ENCODE assay signal across 20 cellular contexts in genomic region chr1:206885341-206886060, GRCh38. TPM values are rescaled to one million over a fixed set of nuclear protein-coding genes. Genes with fewer than 3 reads are reported as not detected.
A peak's percentile ranks its signal among the peaks of the same experiment; 100 is the strongest.
DNase-seq lines count a peak whose midpoint lies in the region; ATAC-seq and TF ChIP-seq lines count a peak whose summit lies in the region.
"Had no signal": no experiment of that assay in that cellular context is flagged by ENCODE, and none has a peak within 500 bp of the region (broad histone marks: within the 10 kb centered on the region; RNA-seq: fewer than 3 reads in every experiment).

No MANE protein-coding gene starts in this region.

- no peak overlapping the region for H3K4me3 Mint-ChIP-seq in T-helper 17 cell
- no peak overlapping the region for H3K4me3 Mint-ChIP-seq in nephron progenitor cell
- H3K4me3 Mint-ChIP-seq: IgD-negative memory B cell had no signal

- no peaks in the 10 kb centered on the region for H3K9me3 ChIP-seq in T-helper 17 cell (ENCODE audit: control insufficient read depth, low read length, poor library complexity, severe bottlenecking)
- H3K9me3 ChIP-seq in aorta (ENCODE audit: control insufficient read depth, low read length), result peaks cover 1% of the 10 kb centered on the region

- peak; percentile 24 for DNase-seq in DMS79 (lab: John Stamatoyannopoulos, UW)
- no peak for DNase-seq in T-helper 17 cell
- DNase-seq in epithelial cell of prostate (ENCODE audit: low read depth, low spot score), result peak; percentile 53
- DNase-seq in nephron progenitor cell, result no peak
- DNase-seq in activated T-cell treated with anti-CD3 and anti-CD28 coated beads, Interleukin-2, amount 50 U/mL, for 1 hour, result no peak
- DNase-seq in HT-29 (ENCODE audit: low spot score), result no peak
- no peak for DNase-seq in aorta
- DNase-seq: GF-D8, Kasumi-1, NCI-H187, NCI-H2171 treated with DMSO at 0.1 percent for 48 hours, NCI-H510A, NCI-H82, PC-9 had no signal

- peaks cover 27% of the 10 kb centered on the region for H3K27me3 Mint-ChIP-seq in T-helper 17 cell
- no peaks in the 10 kb centered on the region for H3K27me3 Mint-ChIP-seq in nephron progenitor cell (ENCODE audit: low read depth, poor library complexity)

- H3K36me3 Mint-ChIP-seq in T-helper 17 cell (ENCODE audit: low read depth), result peaks cover 3% of the 10 kb centered on the region
- H3K36me3 Mint-ChIP-seq in nephron progenitor cell (ENCODE audit: low read depth), result no peaks in the 10 kb centered on the region

- H3K27me3 ChIP-seq in aorta (ENCODE audit: control insufficient read depth in 1 of 2, insufficient read depth in 2 of 2, low read length in 1 of 2), result no peaks in the 10 kb centered on the region

- no peaks in the 10 kb centered on the region for H3K4me1 ChIP-seq in aorta (ENCODE audit: control insufficient read depth in 1 of 2, insufficient read depth in 2 of 2, low read length in 2 of 2)

- intact Hi-C loops in aorta (cut with DNase I), result no loop called here

- H3K4me3 ChIP-seq in aorta (ENCODE audit: low read length in 2 of 2), result no peak overlapping the region
- H3K4me3 ChIP-seq: BLaER1 treated with 17β-estradiol and CSF1 and Interleukin-3, amounts not matched to agents 10 nM and 100 nM; PC-9 had no signal

- TF ChIP-seq CTCF in nephron progenitor cell (IDR thresholded peaks at IDR 0.05), result no peak

- no peaks in the 10 kb centered on the region for H3K36me3 ChIP-seq in aorta (ENCODE audit: control insufficient read depth in 1 of 2, insufficient read depth in 2 of 2, low read length in 1 of 2)
- H3K36me3 ChIP-seq: BLaER1 treated with 17β-estradiol and CSF1 and Interleukin-3, amounts not matched to agents 10 nM and 100 nM had no signal

- H3K4me1 Mint-ChIP-seq in T-helper 17 cell (peaks cover 6% of the 10 kb centered on the region), nephron progenitor cell (peaks cover 43% of the 10 kb centered on the region)

- ATAC-seq in T-helper 17 cell, result no peak
- no peak for ATAC-seq in GM18861 (IDR thresholded peaks at IDR 0.05; ENCODE audit: unreplicated experiment)
- no peak for ATAC-seq in aorta (ENCODE audit: low FRiP score)

- H3K27ac Mint-ChIP-seq in T-helper 17 cell (peak overlapping the region; percentile 68), nephron progenitor cell (peak overlapping the region; percentile 71)
- H3K27ac Mint-ChIP-seq: IgD-negative memory B cell had no signal

- H3K27ac ChIP-seq in epithelial cell of prostate (peak overlapping the region; percentile 59), aorta (ENCODE audit: low read depth in 1 of 2, low read length in 2 of 2) (no peak overlapping the region)
- H3K27ac ChIP-seq: BLaER1 treated with 17β-estradiol and CSF1 and Interleukin-3, amounts not matched to agents 10 nM and 100 nM; PC-9 had no signal

- WGBS in aorta, 2 donors, result 49 to 54% methylated on average over 3 of the region's 3 CpGs

- H3K9me3 Mint-ChIP-seq in nephron progenitor cell, result peaks cover 18% of the 10 kb centered on the region
- H3K9me3 Mint-ChIP-seq: IgD-negative memory B cell had no signal

RNA-seq across cellular contexts. Expression of gene IL24, which starts 11.7 kb away (rescaled TPM):
- total RNA-seq in T-helper 17 cell (not detected), aorta (not detected)
- not detected in 2 replicates for total RNA-seq in HT-29 (2014; rRNA removed; shearing (Covaris generic))
- polyA plus RNA-seq in aorta, result not detected
- total RNA-seq: A172, PC-9 had no signal

RNA-seq across cellular contexts. Expression of gene IL20, which starts 20.1 kb away (rescaled TPM):
- total RNA-seq in T-helper 17 cell, result not detected
- total RNA-seq in HT-29 (2014; rRNA removed; shearing (Covaris generic)), result not detected in 2 replicates
- not detected for total RNA-seq in aorta
- polyA plus RNA-seq in aorta, result not detected
- total RNA-seq: A172, H4, PC-9, SK-MEL-5 had no signal
- polyA plus RNA-seq: IgD-negative memory B cell had no signal

RNA-seq across cellular contexts. Expression of gene FCMR, which starts 36.2 kb away (rescaled TPM):
- total RNA-seq in T-helper 17 cell (100 to 1,000 TPM; 206 to 249 TPM), aorta (1 to 10 TPM; 3.3 to 4.0 TPM)
- 0.08 and 3.2 TPM in 2 replicates for total RNA-seq in HT-29 (2014; rRNA removed; shearing (Covaris generic))
- polyA plus RNA-seq in aorta, result 1 to 10 TPM in 1 of 2 donors, under 1 TPM in 1; 0.28 to 1.3 TPM

Comparison
In these comparisons a context has a peak if more than half of its experiments do, and no peak if none do; other contexts are left out.
1. DNase-seq: peak in DMS79 (single experiment) and epithelial cell of prostate (single experiment); none in T-helper 17 cell (0 of 3), nephron progenitor cell (single experiment), activated T-cell treated with anti-CD3 and anti-CD28 coated beads, Interleukin-2, amount 50 U/mL, for 1 hour (single experiment), HT-29 (single experiment) and aorta (0 of 2).
2. RNA of gene FCMR, which starts 36.2 kb away (total RNA-seq): 206 to 249 TPM in T-helper 17 cell; 3.3 to 4.0 TPM in aorta and 0.08 to 3.2 TPM in HT-29; every median in the first group is over 10 times any median in the second.